Comparison of ENCODE assay signal across 24 cellular contexts in genomic region chr13:75666646-75667351, GRCh38. TPM values are rescaled to one million over a fixed set of nuclear protein-coding genes. Genes with fewer than 3 reads are reported as not detected.
DNase-seq lines count a peak whose midpoint lies in the region; FAIRE-seq and TF ChIP-seq lines count a peak whose summit lies in the region.
"Had no signal": no experiment of that assay in that cellular context is flagged by ENCODE, and none has a peak within 500 bp of the region (broad histone marks: within the 10 kb centered on the region; RNA-seq: fewer than 3 reads in every experiment).

No MANE protein-coding gene starts in this region.

- peak overlapping the region; percentile 47 for H3K9ac ChIP-seq in smooth muscle cell (ENCODE audit: low read depth)

- H3F3A ChIP-seq in smooth muscle cell (ENCODE audit: low read depth): no peaks in the 10 kb centered on the region

- H3K27me3 Mint-ChIP-seq in HFFc6 (ENCODE audit: insufficient read depth): peaks cover 4% of the 10 kb centered on the region
- H3K27me3 Mint-ChIP-seq: activated CD4-positive, alpha-beta T cell treated with anti-CD3 and anti-CD28 coated beads for 36 hours; IgD-negative memory B cell had no signal

- TF ChIP-seq POLR2A in testis (IDR thresholded peaks at IDR 0.05): no peak

- peak overlapping the region; percentile 43 for H3K4me3 Mint-ChIP-seq in HFFc6
- H3K4me3 Mint-ChIP-seq: activated CD4-positive, alpha-beta T cell treated with anti-CD3 and anti-CD28 coated beads for 36 hours; endodermal cell; IgD-negative memory B cell; nephron had no signal

- no peaks in the 10 kb centered on the region for H3K27me3 ChIP-seq in bronchial epithelial cell (ENCODE audit: control insufficient read depth, insufficient read depth, low read length)
- H3K27me3 ChIP-seq in smooth muscle cell (ENCODE audit: low read depth): no peaks in the 10 kb centered on the region
- H3K27me3 ChIP-seq in testis: no peaks in the 10 kb centered on the region
- H3K27me3 ChIP-seq: BE2C, upper lobe of left lung had no signal

- DNase-seq in HFFc6 (peak; percentile 41), bronchial epithelial cell (ENCODE audit: low read depth) (peak; percentile 97), iris pigment epithelial cell (ENCODE audit: low read depth) (peak; percentile 83), smooth muscle cell (lab: John Stamatoyannopoulos, UW; ENCODE audit: unreplicated experiment) (no peak), DMS114 treated with DMSO at 0.1 percent for 48 hours (lab: John Stamatoyannopoulos, UW; ENCODE audit: unreplicated experiment) (no peak), testis (no peak)
- no peak for DNase-seq in activated CD4-positive, CD25-positive, alpha-beta regulatory T cell (lab: John Stamatoyannopoulos, UW)
- DNase-seq: activated CD4-positive, alpha-beta T cell treated with anti-CD3 and anti-CD28 coated beads for 36 hours; activated T-cell treated with anti-CD3 and anti-CD28 coated beads for 4 hours; BE2C; central memory CD4-positive, alpha-beta T cell; DMS 273 treated with DMSO at 0.1 percent for 48 hours; endodermal cell; NCI-H1092; NCI-H2171 treated with DMSO at 0.1 percent for 48 hours; retina; SHP77 treated with DMSO at 0.1 percent for 48 hours; stimulated activated CD4-positive, alpha-beta T cell treated with anti-CD3 and anti-CD28 coated beads, Interleukin-2, amount 100 ng/mL, for 24 hours; stimulated activated CD8-positive, alpha-beta memory T cell treated with anti-CD3 and anti-CD28 coated beads, Interleukin-4, amount 100 ng/mL, for 48 hours; T-helper 2 cell; upper lobe of left lung had no signal

- H3K4me1 Mint-ChIP-seq in HFFc6 (ENCODE audit: low read depth): peaks cover 80% of the 10 kb centered on the region
- H3K4me1 Mint-ChIP-seq: activated CD4-positive, alpha-beta T cell treated with anti-CD3 and anti-CD28 coated beads for 36 hours; endodermal cell; IgD-negative memory B cell; nephron had no signal

- H3K4me2 ChIP-seq in smooth muscle cell: peak overlapping the region; percentile 26

- peaks cover 97% of the 10 kb centered on the region for H3K79me2 ChIP-seq in smooth muscle cell (ENCODE audit: low read depth)

- WGBS in smooth muscle cell (ENCODE audit: low lambda C conversion rate): 22% methylated on average over 1 of the region's 1 CpG
- WGBS in testis, 2 donors: 53 to 77% methylated on average over 1 of the region's 1 CpG

- no peaks in the 10 kb centered on the region for H3K9me3 ChIP-seq in smooth muscle cell (replicated peaks; ENCODE audit: low read depth)
- H3K9me3 ChIP-seq in testis: no peaks in the 10 kb centered on the region
- H3K9me3 ChIP-seq: BE2C, upper lobe of left lung had no signal

- peak overlapping the region; percentile 72 for H3K27ac Mint-ChIP-seq in HFFc6
- H3K27ac Mint-ChIP-seq: activated CD4-positive, alpha-beta T cell treated with anti-CD3 and anti-CD28 coated beads for 36 hours; activated naive CD4-positive, alpha-beta T cell treated with anti-CD3 and anti-CD28 coated beads, Interleukin-2, amount 50 U/mL, for 72 hours; endodermal cell; IgD-negative memory B cell; nephron had no signal

- H3K4me1 ChIP-seq in smooth muscle cell (ENCODE audit: low read depth): peaks cover 8% of the 10 kb centered on the region
- H3K4me1 ChIP-seq in testis: no peaks in the 10 kb centered on the region
- H3K4me1 ChIP-seq: BE2C had no signal

- peaks cover 32% of the 10 kb centered on the region for H3K36me3 Mint-ChIP-seq in HFFc6 (ENCODE audit: low read depth)
- H3K36me3 Mint-ChIP-seq: activated naive CD4-positive, alpha-beta T cell treated with anti-CD3 and anti-CD28 coated beads, Interleukin-2, amount 50 U/mL, for 72 hours; IgD-negative memory B cell had no signal

- no peak for FAIRE-seq in bronchial epithelial cell (lab: Jason Lieb, UNC)

- peak overlapping the region; percentile 87 for H3K27ac ChIP-seq in smooth muscle cell (ENCODE audit: low read depth)
- H3K27ac ChIP-seq in testis: no peak overlapping the region
- H3K27ac ChIP-seq: upper lobe of left lung had no signal

- TF ChIP-seq CTCF in HFFc6 (IDR thresholded peaks at IDR 0.05): no peak
- TF ChIP-seq CTCF in bronchial epithelial cell (IDR thresholded peaks at IDR 0.05; ENCODE audit: insufficient read depth, low read length, severe bottlenecking): no peak
- TF ChIP-seq CTCF in smooth muscle cell (IDR thresholded peaks at IDR 0.05; ENCODE audit: borderline replicate concordance, insufficient read depth, poor library complexity, severe bottlenecking): no peak
- no peak for TF ChIP-seq CTCF in testis (IDR thresholded peaks at IDR 0.05)

- H3K36me3 ChIP-seq in bronchial epithelial cell (ENCODE audit: control insufficient read depth, insufficient read depth, low read length) (no peaks in the 10 kb centered on the region), smooth muscle cell (ENCODE audit: low read depth) (no peaks in the 10 kb centered on the region), testis (ENCODE audit: low read depth, missing control alignments) (no peaks in the 10 kb centered on the region)
- H3K36me3 ChIP-seq: BE2C, upper lobe of left lung had no signal

- no peaks in the 10 kb centered on the region for H3K9me3 Mint-ChIP-seq in HFFc6
- H3K9me3 Mint-ChIP-seq: activated naive CD4-positive, alpha-beta T cell treated with anti-CD3 and anti-CD28 coated beads, Interleukin-2, amount 50 U/mL, for 72 hours; endodermal cell; nephron had no signal

- H4K20me1 ChIP-seq in smooth muscle cell (ENCODE audit: low read depth): peaks cover 98% of the 10 kb centered on the region

- no peak overlapping the region for H2AFZ ChIP-seq in smooth muscle cell (ENCODE audit: low read depth)

- H3K4me3 ChIP-seq in bronchial epithelial cell (ENCODE audit: low read depth, low read length) (no peak overlapping the region), smooth muscle cell (no peak overlapping the region), testis (no peak overlapping the region)
- H3K4me3 ChIP-seq: upper lobe of left lung had no signal

- intact Hi-C loops in testis (cut with DNase I; ENCODE audit: low total_unique reads): no loop called here

RNA-seq across cellular contexts. Expression of gene LMO7, which starts 30.7 kb away (rescaled TPM):
- total RNA-seq in HFFc6 (2021; fragmentation: NEBNext Ultra II Directional; extraction: Animal tissue kit (Norgen Biotek cat#: 25700)): 100 to 1,000 TPM; 682 to 843 (median 813) TPM
- total RNA-seq in bronchial epithelial cell (150 and 319 TPM in 2 replicates), smooth muscle cell (213 and 253 TPM in 2 replicates), testis (100 to 1,000 TPM; 111 to 132 TPM)
- polyA plus RNA-seq in smooth muscle cell (152 and 157 TPM in 2 replicates), testis (ENCODE audit: insufficient read depth, low read depth, low replicate concordance) (39.1 TPM)

Comparison
In these comparisons a context has a peak if more than half of its experiments do, and no peak if none do; other contexts are left out.
1. DNase-seq: peak in HFFc6 (single experiment), bronchial epithelial cell (single experiment) and iris pigment epithelial cell (single experiment); none in smooth muscle cell (single experiment), DMS114 treated with DMSO at 0.1 percent for 48 hours (single experiment), testis (single experiment) and activated CD4-positive, CD25-positive, alpha-beta regulatory T cell (0 of 4).